3 cellular contexts compared by ENCODE assay signal in the genomic region with DNA sequence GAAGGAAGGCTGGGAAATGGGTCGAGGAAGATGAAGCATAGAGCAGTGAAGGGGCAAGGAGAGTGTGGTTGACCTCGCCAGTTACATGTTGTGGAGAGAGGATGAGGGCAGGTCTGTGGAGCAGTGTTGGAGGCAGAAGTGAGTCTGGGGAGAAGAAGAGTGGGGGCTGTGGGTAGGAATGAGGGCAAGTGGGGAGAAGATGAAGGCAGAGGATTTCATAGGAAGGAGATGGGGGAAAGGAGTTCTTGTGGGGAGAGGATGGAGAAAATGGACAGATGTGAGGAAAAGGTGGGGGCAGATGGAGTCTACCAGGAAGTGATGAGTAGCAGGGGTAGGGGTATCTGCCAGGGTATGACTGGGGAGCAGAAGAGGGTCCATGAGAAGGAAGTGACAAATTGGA.
TF ChIP-seq lines count a peak whose summit lies in the region.

No MANE protein-coding gene starts in this region.

TF ChIP-seq in liver, 16 proteins besides CTCF, POLR2A, EP300 and RAD21:
- TF ChIP-seq FOXA1 (IDR thresholded peaks at IDR 0.05) (no peak), SP1 (IDR thresholded peaks at IDR 0.05) (no peak), JUND (IDR thresholded peaks at IDR 0.05) (no peak), HNF4A (conservative IDR thresholded peaks at IDR 0.05) (no peak), EGR1 (IDR thresholded peaks at IDR 0.05; ENCODE audit: low read depth in 2 of 2) (no peak), YY1 (IDR thresholded peaks at IDR 0.05) (no peak), RXRA (IDR thresholded peaks at IDR 0.05) (no peak), TAF1 (conservative IDR thresholded peaks at IDR 0.05) (no peak), GABPA (IDR thresholded peaks at IDR 0.05 in 1 of 2, conservative IDR thresholded peaks at IDR 0.05 in 1 of 2) (no peak), HNF4G (IDR thresholded peaks at IDR 0.05) (no peak), FOXA2 (IDR thresholded peaks at IDR 0.05) (no peak), NR2F2 (IDR thresholded peaks at IDR 0.05) (no peak)
- TF ChIP-seq, protein P1, sequence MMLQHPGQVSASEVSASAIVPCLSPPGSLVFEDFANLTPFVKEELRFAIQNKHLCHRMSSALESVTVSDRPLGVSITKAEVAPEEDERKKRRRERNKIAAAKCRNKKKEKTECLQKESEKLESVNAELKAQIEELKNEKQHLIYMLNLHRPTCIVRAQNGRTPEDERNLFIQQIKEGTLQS (IDR thresholded peaks at IDR 0.05) = no peak
- TF ChIP-seq, protein P2, sequence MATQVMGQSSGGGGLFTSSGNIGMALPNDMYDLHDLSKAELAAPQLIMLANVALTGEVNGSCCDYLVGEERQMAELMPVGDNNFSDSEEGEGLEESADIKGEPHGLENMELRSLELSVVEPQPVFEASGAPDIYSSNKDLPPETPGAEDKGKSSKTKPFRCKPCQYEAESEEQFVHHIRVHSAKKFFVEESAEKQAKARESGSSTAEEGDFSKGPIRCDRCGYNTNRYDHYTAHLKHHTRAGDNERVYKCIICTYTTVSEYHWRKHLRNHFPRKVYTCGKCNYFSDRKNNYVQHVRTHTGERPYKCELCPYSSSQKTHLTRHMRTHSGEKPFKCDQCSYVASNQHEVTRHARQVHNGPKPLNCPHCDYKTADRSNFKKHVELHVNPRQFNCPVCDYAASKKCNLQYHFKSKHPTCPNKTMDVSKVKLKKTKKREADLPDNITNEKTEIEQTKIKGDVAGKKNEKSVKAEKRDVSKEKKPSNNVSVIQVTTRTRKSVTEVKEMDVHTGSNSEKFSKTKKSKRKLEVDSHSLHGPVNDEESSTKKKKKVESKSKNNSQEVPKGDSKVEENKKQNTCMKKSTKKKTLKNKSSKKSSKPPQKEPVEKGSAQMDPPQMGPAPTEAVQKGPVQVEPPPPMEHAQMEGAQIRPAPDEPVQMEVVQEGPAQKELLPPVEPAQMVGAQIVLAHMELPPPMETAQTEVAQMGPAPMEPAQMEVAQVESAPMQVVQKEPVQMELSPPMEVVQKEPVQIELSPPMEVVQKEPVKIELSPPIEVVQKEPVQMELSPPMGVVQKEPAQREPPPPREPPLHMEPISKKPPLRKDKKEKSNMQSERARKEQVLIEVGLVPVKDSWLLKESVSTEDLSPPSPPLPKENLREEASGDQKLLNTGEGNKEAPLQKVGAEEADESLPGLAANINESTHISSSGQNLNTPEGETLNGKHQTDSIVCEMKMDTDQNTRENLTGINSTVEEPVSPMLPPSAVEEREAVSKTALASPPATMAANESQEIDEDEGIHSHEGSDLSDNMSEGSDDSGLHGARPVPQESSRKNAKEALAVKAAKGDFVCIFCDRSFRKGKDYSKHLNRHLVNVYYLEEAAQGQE (IDR thresholded peaks at IDR 0.05) = no peak
- TF ChIP-seq, protein P3, sequence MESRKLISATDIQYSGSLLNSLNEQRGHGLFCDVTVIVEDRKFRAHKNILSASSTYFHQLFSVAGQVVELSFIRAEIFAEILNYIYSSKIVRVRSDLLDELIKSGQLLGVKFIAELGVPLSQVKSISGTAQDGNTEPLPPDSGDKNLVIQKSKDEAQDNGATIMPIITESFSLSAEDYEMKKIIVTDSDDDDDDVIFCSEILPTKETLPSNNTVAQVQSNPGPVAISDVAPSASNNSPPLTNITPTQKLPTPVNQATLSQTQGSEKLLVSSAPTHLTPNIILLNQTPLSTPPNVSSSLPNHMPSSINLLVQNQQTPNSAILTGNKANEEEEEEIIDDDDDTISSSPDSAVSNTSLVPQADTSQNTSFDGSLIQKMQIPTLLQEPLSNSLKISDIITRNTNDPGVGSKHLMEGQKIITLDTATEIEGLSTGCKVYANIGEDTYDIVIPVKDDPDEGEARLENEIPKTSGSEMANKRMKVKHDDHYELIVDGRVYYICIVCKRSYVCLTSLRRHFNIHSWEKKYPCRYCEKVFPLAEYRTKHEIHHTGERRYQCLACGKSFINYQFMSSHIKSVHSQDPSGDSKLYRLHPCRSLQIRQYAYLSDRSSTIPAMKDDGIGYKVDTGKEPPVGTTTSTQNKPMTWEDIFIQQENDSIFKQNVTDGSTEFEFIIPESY (IDR thresholded peaks at IDR 0.05) = no peak
- TF ChIP-seq, protein P4, sequence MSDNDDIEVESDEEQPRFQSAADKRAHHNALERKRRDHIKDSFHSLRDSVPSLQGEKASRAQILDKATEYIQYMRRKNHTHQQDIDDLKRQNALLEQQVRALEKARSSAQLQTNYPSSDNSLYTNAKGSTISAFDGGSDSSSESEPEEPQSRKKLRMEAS (IDR thresholded peaks at IDR 0.05) = no peak
TF ChIP-seq in liver: peak in this region for 0.

TF ChIP-seq in HepG2, 621 proteins besides CTCF, POLR2A, EP300 and RAD21 (continues in another document):
- TF ChIP-seq ATM (IDR thresholded peaks at IDR 0.05; ENCODE audit: borderline replicate concordance) = no peak
- TF ChIP-seq ZNF549 (CRISPR knock-in tag; IDR thresholded peaks at IDR 0.05) = no peak
- no peak for TF ChIP-seq U2AF2 (IDR thresholded peaks at IDR 0.05; ENCODE audit: low read depth, low read length)
- TF ChIP-seq MAFG (CRISPR knock-in tag; IDR thresholded peaks at IDR 0.05) = no peak
- TF ChIP-seq NFRKB (IDR thresholded peaks at IDR 0.05) = no peak
- TF ChIP-seq ZNF468 (CRISPR knock-in tag; IDR thresholded peaks at IDR 0.05) = no peak
- TF ChIP-seq U2AF1 (optimal IDR thresholded peaks at IDR 0.05; ENCODE audit: low read depth, low read length) = no peak
- TF ChIP-seq, protein P5, sequence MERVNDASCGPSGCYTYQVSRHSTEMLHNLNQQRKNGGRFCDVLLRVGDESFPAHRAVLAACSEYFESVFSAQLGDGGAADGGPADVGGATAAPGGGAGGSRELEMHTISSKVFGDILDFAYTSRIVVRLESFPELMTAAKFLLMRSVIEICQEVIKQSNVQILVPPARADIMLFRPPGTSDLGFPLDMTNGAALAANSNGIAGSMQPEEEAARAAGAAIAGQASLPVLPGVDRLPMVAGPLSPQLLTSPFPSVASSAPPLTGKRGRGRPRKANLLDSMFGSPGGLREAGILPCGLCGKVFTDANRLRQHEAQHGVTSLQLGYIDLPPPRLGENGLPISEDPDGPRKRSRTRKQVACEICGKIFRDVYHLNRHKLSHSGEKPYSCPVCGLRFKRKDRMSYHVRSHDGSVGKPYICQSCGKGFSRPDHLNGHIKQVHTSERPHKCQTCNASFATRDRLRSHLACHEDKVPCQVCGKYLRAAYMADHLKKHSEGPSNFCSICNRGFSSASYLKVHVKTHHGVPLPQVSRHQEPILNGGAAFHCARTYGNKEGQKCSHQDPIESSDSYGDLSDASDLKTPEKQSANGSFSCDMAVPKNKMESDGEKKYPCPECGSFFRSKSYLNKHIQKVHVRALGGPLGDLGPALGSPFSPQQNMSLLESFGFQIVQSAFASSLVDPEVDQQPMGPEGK (CRISPR knock-in tag; IDR thresholded peaks at IDR 0.05) = no peak
- TF ChIP-seq POGZ (CRISPR knock-in tag; IDR thresholded peaks at IDR 0.05) = no peak
- TF ChIP-seq ZC3H13 (CRISPR knock-in tag; IDR thresholded peaks at IDR 0.05) = no peak
- TF ChIP-seq BCL6 (CRISPR knock-in tag; IDR thresholded peaks at IDR 0.05) = no peak
- TF ChIP-seq, protein P6, sequence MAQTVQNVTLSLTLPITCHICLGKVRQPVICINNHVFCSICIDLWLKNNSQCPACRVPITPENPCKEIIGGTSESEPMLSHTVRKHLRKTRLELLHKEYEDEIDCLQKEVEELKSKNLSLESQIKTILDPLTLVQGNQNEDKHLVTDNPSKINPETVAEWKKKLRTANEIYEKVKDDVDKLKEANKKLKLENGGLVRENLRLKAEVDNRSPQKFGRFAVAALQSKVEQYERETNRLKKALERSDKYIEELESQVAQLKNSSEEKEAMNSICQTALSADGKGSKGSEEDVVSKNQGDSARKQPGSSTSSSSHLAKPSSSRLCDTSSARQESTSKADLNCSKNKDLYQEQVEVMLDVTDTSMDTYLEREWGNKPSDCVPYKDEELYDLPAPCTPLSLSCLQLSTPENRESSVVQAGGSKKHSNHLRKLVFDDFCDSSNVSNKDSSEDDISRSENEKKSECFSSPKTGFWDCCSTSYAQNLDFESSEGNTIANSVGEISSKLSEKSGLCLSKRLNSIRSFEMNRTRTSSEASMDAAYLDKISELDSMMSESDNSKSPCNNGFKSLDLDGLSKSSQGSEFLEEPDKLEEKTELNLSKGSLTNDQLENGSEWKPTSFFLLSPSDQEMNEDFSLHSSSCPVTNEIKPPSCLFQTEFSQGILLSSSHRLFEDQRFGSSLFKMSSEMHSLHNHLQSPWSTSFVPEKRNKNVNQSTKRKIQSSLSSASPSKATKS (CRISPR knock-in tag; IDR thresholded peaks at IDR 0.05) = no peak
- TF ChIP-seq, protein P7, sequence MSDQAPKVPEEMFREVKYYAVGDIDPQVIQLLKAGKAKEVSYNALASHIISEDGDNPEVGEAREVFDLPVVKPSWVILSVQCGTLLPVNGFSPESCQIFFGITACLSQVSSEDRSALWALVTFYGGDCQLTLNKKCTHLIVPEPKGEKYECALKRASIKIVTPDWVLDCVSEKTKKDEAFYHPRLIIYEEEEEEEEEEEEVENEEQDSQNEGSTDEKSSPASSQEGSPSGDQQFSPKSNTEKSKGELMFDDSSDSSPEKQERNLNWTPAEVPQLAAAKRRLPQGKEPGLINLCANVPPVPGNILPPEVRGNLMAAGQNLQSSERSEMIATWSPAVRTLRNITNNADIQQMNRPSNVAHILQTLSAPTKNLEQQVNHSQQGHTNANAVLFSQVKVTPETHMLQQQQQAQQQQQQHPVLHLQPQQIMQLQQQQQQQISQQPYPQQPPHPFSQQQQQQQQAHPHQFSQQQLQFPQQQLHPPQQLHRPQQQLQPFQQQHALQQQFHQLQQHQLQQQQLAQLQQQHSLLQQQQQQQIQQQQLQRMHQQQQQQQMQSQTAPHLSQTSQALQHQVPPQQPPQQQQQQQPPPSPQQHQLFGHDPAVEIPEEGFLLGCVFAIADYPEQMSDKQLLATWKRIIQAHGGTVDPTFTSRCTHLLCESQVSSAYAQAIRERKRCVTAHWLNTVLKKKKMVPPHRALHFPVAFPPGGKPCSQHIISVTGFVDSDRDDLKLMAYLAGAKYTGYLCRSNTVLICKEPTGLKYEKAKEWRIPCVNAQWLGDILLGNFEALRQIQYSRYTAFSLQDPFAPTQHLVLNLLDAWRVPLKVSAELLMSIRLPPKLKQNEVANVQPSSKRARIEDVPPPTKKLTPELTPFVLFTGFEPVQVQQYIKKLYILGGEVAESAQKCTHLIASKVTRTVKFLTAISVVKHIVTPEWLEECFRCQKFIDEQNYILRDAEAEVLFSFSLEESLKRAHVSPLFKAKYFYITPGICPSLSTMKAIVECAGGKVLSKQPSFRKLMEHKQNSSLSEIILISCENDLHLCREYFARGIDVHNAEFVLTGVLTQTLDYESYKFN (CRISPR knock-in tag; conservative IDR thresholded peaks at IDR 0.05) = no peak

TF ChIP-seq in H1, 55 proteins besides CTCF, POLR2A, EP300 and RAD21:
- TF ChIP-seq CHD1 (IDR thresholded peaks at IDR 0.05; ENCODE audit: low read depth, low read length) = no peak
- no peak for TF ChIP-seq SP4 (IDR thresholded peaks at IDR 0.05; ENCODE audit: low read length)
- TF ChIP-seq, protein P8, sequence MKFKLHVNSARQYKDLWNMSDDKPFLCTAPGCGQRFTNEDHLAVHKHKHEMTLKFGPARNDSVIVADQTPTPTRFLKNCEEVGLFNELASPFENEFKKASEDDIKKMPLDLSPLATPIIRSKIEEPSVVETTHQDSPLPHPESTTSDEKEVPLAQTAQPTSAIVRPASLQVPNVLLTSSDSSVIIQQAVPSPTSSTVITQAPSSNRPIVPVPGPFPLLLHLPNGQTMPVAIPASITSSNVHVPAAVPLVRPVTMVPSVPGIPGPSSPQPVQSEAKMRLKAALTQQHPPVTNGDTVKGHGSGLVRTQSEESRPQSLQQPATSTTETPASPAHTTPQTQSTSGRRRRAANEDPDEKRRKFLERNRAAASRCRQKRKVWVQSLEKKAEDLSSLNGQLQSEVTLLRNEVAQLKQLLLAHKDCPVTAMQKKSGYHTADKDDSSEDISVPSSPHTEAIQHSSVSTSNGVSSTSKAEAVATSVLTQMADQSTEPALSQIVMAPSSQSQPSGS (IDR thresholded peaks at IDR 0.05; ENCODE audit: low read length) = no peak
- no peak for TF ChIP-seq CBX8 (IDR thresholded peaks at IDR 0.05; ENCODE audit: borderline replicate concordance, low read depth, low read length)
- TF ChIP-seq SAP30 (IDR thresholded peaks at IDR 0.05; ENCODE audit: insufficient read depth, insufficient replicate concordance, low read length) = no peak
- no peak for TF ChIP-seq SRF (IDR thresholded peaks at IDR 0.05; ENCODE audit: low read depth, low read length)
- TF ChIP-seq TEAD4 (IDR thresholded peaks at IDR 0.05; ENCODE audit: low read depth, low read length) = no peak
- TF ChIP-seq BRCA1 (IDR thresholded peaks at IDR 0.05; ENCODE audit: low read depth, low read length) = no peak
- TF ChIP-seq NRF1 (IDR thresholded peaks at IDR 0.05; ENCODE audit: low read depth, low read length) = no peak
